In genomic region chr4:74628808-74629616, GRCh38 we compare ENCODE assay signal across 15 cellular contexts.
DNase-seq lines count a peak whose midpoint lies in the region; ATAC-seq, FAIRE-seq and TF ChIP-seq lines count a peak whose summit lies in the region.
"Had no signal": no experiment of that assay in that cellular context is flagged by ENCODE, and none has a peak within 500 bp of the region (broad histone marks: within the 10 kb centered on the region; RNA-seq: fewer than 3 reads in every experiment).

No MANE protein-coding gene starts in this region.

- no peak overlapping the region for H3K4me3 Mint-ChIP-seq in stimulated activated memory B cell treated with anti-CD40 and anti-IgM and Interleukin-4, amounts not matched to agents 10 μg/mL and 1 μg/mL and 100 μg/mL, for 72 hours
- H3K4me3 Mint-ChIP-seq: activated CD4-positive, alpha-beta memory T cell treated with anti-CD3 and anti-CD28 coated beads, Interleukin-2, amount 10 ng/mL, durations not matched to agents 7 days and 5 days; activated naive CD8-positive, alpha-beta T cell treated with anti-CD3 and anti-CD28 coated beads, Interleukin-2, amount 10 ng/mL, durations not matched to agents 7 days and 5 days had no signal

- TF ChIP-seq CTCF in right atrium auricular region (IDR thresholded peaks at IDR 0.05) (no peak), NB4 (IDR thresholded peaks at IDR 0.05; ENCODE audit: low read depth, low read length) (no peak), bronchial epithelial cell (IDR thresholded peaks at IDR 0.05; ENCODE audit: insufficient read depth, low read length, severe bottlenecking) (no peak), testis (IDR thresholded peaks at IDR 0.05) (no peak)

- FAIRE-seq in bronchial epithelial cell (lab: Jason Lieb, UNC) = no peak

- WGBS in testis, 2 donors = 59 to 65% methylated on average over 6 of the region's 6 CpGs

- intact Hi-C loops in Right ventricle myocardium inferior (cut with DNase I) = no loop called here
- intact Hi-C loops in testis (cut with DNase I; ENCODE audit: low total_unique reads) = no loop called here

- TF ChIP-seq POLR2A in NB4 (IDR thresholded peaks at IDR 0.05; ENCODE audit: extremely low read depth, insufficient read length) (no peak), testis (IDR thresholded peaks at IDR 0.05) (no peak)

- no peak overlapping the region for H3K27ac ChIP-seq in right atrium auricular region
- H3K27ac ChIP-seq in testis = no peak overlapping the region
- H3K27ac ChIP-seq: 22Rv1, KMS-11 had no signal

- no peaks in the 10 kb centered on the region for H3K36me3 Mint-ChIP-seq in stimulated activated memory B cell treated with anti-CD40 and anti-IgM and Interleukin-4, amounts not matched to agents 10 μg/mL and 1 μg/mL and 100 μg/mL, for 72 hours
- H3K36me3 Mint-ChIP-seq: activated naive CD8-positive, alpha-beta T cell treated with anti-CD3 and anti-CD28 coated beads, Interleukin-2, amount 10 ng/mL, durations not matched to agents 7 days and 5 days had no signal

- H3K36me3 ChIP-seq in right atrium auricular region (no peaks in the 10 kb centered on the region), bronchial epithelial cell (ENCODE audit: control insufficient read depth, insufficient read depth, low read length) (no peaks in the 10 kb centered on the region), testis (ENCODE audit: low read depth, missing control alignments) (no peaks in the 10 kb centered on the region)

- no peaks in the 10 kb centered on the region for H3K9me3 Mint-ChIP-seq in stimulated activated memory B cell treated with anti-CD40 and anti-IgM and Interleukin-4, amounts not matched to agents 10 μg/mL and 1 μg/mL and 100 μg/mL, for 72 hours
- H3K9me3 Mint-ChIP-seq: activated CD4-positive, alpha-beta memory T cell treated with anti-CD3 and anti-CD28 coated beads, Interleukin-2, amount 10 ng/mL, durations not matched to agents 7 days and 5 days; activated naive CD8-positive, alpha-beta T cell treated with anti-CD3 and anti-CD28 coated beads, Interleukin-2, amount 10 ng/mL, durations not matched to agents 7 days and 5 days had no signal

- H3K4me3 ChIP-seq in right atrium auricular region (no peak overlapping the region), NB4 (ENCODE audit: low read depth, low read length) (no peak overlapping the region), bronchial epithelial cell (ENCODE audit: low read depth, low read length) (no peak overlapping the region), testis (no peak overlapping the region)

- no peaks in the 10 kb centered on the region for H3K4me1 ChIP-seq in right atrium auricular region
- no peaks in the 10 kb centered on the region for H3K4me1 ChIP-seq in testis

- DNase-seq in Right ventricle myocardium inferior (ENCODE audit: missing footprints) (no peak), right atrium auricular region (ENCODE audit: low spot score) (no peak), NB4 (ENCODE audit: low read depth) (peak; percentile 77), bronchial epithelial cell (ENCODE audit: low read depth) (peak; percentile 41), testis (no peak), T1000 (lab: John Stamatoyannopoulos, UW) (no peak)
- no peak for DNase-seq in stimulated activated CD4-positive, alpha-beta T cell treated with anti-CD3 and anti-CD28 coated beads, Interleukin-2, amount 100 ng/mL, for 48 hours
- DNase-seq: activated CD4-positive, alpha-beta memory T cell treated with anti-CD3 and anti-CD28 coated beads, Interleukin-2, amount 10 ng/mL, durations not matched to agents 7 days and 5 days; activated naive CD8-positive, alpha-beta T cell treated with anti-CD3 and anti-CD28 coated beads, Interleukin-2, amount 10 ng/mL, durations not matched to agents 7 days and 5 days; DMS 273 treated with DMSO at 0.1 percent for 48 hours; NCI-H2227 treated with DMSO at 0.1 percent for 48 hours had no signal

- peak; percentile 34 for ATAC-seq in Right ventricle myocardium inferior
- peak; percentile 40 for ATAC-seq in stimulated activated memory B cell treated with anti-CD40 and anti-IgM and Interleukin-4, amounts not matched to agents 10 μg/mL and 1 μg/mL and 100 μg/mL, for 72 hours
- ATAC-seq: SK-N-SH treated with all-trans-retinoic acid at 6 μM for 48 hours had no signal

- no peak overlapping the region for H3K27ac Mint-ChIP-seq in stimulated activated memory B cell treated with anti-CD40 and anti-IgM and Interleukin-4, amounts not matched to agents 10 μg/mL and 1 μg/mL and 100 μg/mL, for 72 hours
- H3K27ac Mint-ChIP-seq: activated CD4-positive, alpha-beta memory T cell treated with anti-CD3 and anti-CD28 coated beads, Interleukin-2, amount 10 ng/mL, durations not matched to agents 7 days and 5 days; activated naive CD8-positive, alpha-beta T cell treated with anti-CD3 and anti-CD28 coated beads, Interleukin-2, amount 10 ng/mL, durations not matched to agents 7 days and 5 days had no signal

- H3K27me3 ChIP-seq in right atrium auricular region = no peaks in the 10 kb centered on the region
- no peaks in the 10 kb centered on the region for H3K27me3 ChIP-seq in bronchial epithelial cell (ENCODE audit: control insufficient read depth, insufficient read depth, low read length)
- H3K27me3 ChIP-seq in testis = no peaks in the 10 kb centered on the region

- H3K9me3 ChIP-seq in right atrium auricular region (no peaks in the 10 kb centered on the region), testis (no peaks in the 10 kb centered on the region)

- peaks cover 23% of the 10 kb centered on the region for H3K27me3 Mint-ChIP-seq in stimulated activated memory B cell treated with anti-CD40 and anti-IgM and Interleukin-4, amounts not matched to agents 10 μg/mL and 1 μg/mL and 100 μg/mL, for 72 hours

- H3K4me1 Mint-ChIP-seq in stimulated activated memory B cell treated with anti-CD40 and anti-IgM and Interleukin-4, amounts not matched to agents 10 μg/mL and 1 μg/mL and 100 μg/mL, for 72 hours = no peaks in the 10 kb centered on the region

Comparison
In these comparisons a context has a peak if more than half of its experiments do, and no peak if none do; other contexts are left out.
1. DNase-seq: peak in NB4 (single experiment) and bronchial epithelial cell (single experiment); none in Right ventricle myocardium inferior (single experiment), right atrium auricular region (single experiment), testis (single experiment), stimulated activated CD4-positive, alpha-beta T cell treated with anti-CD3 and anti-CD28 coated beads, Interleukin-2, amount 100 ng/mL, for 48 hours (0 of 2) and T1000 (single experiment).